11 cellular contexts compared by ENCODE assay signal in genomic region chr16:84553873-84554399, GRCh38. TPM values are rescaled to one million over a fixed set of nuclear protein-coding genes. Genes with fewer than 3 reads are reported as not detected.
DNase-seq lines count a peak whose midpoint lies in the region; ATAC-seq and TF ChIP-seq lines count a peak whose summit lies in the region.
"Had no signal": no experiment of that assay in that cellular context is flagged by ENCODE, and none has a peak within 500 bp of the region (broad histone marks: within the 10 kb centered on the region; RNA-seq: fewer than 3 reads in every experiment).

No MANE protein-coding gene starts in this region.

- TF ChIP-seq CTCF in lower lobe of right lung (IDR thresholded peaks at IDR 0.05), result no peak

- no peaks in the 10 kb centered on the region for H3K27me3 Mint-ChIP-seq in activated CD4-positive, alpha-beta T cell treated with anti-CD3 and anti-CD28 coated beads, Interleukin-2, amount 10 ng/mL, durations not matched to agents 24 days and 14 days
- peaks cover 4% of the 10 kb centered on the region for H3K27me3 Mint-ChIP-seq in activated CD4-positive, alpha-beta T cell treated with anti-CD3 and anti-CD28 coated beads, Interleukin-2, amount 10 ng/mL, durations not matched to agents 7 days and 5 days
- H3K27me3 Mint-ChIP-seq in activated T-cell treated with anti-CD3 and anti-CD28 coated beads, Interleukin-2, amount 50 U/mL, for 4 hours (ENCODE audit: low read depth), result peaks cover 4% of the 10 kb centered on the region

- H3K9me3 Mint-ChIP-seq in activated CD4-positive, alpha-beta T cell treated with anti-CD3 and anti-CD28 coated beads, Interleukin-2, amount 10 ng/mL, durations not matched to agents 24 days and 14 days, result no peaks in the 10 kb centered on the region
- no peaks in the 10 kb centered on the region for H3K9me3 Mint-ChIP-seq in activated CD4-positive, alpha-beta T cell treated with anti-CD3 and anti-CD28 coated beads, Interleukin-2, amount 10 ng/mL, durations not matched to agents 7 days and 5 days
- no peaks in the 10 kb centered on the region for H3K9me3 Mint-ChIP-seq in activated T-cell treated with anti-CD3 and anti-CD28 coated beads, Interleukin-2, amount 50 U/mL, for 4 hours

- H3K4me1 ChIP-seq in lower lobe of right lung, result no peaks in the 10 kb centered on the region
- H3K4me1 ChIP-seq: A549, adrenal gland had no signal

- peak overlapping the region; percentile 95 for H3K27ac Mint-ChIP-seq in activated CD4-positive, alpha-beta T cell treated with anti-CD3 and anti-CD28 coated beads, Interleukin-2, amount 10 ng/mL, durations not matched to agents 24 days and 14 days
- H3K27ac Mint-ChIP-seq in activated CD4-positive, alpha-beta T cell treated with anti-CD3 and anti-CD28 coated beads, Interleukin-2, amount 10 ng/mL, durations not matched to agents 7 days and 5 days, result no peak overlapping the region

- H3K4me1 Mint-ChIP-seq in activated CD4-positive, alpha-beta T cell treated with anti-CD3 and anti-CD28 coated beads, Interleukin-2, amount 10 ng/mL, durations not matched to agents 24 days and 14 days, result peaks cover 51% of the 10 kb centered on the region
- peaks cover 41% of the 10 kb centered on the region for H3K4me1 Mint-ChIP-seq in activated CD4-positive, alpha-beta T cell treated with anti-CD3 and anti-CD28 coated beads, Interleukin-2, amount 10 ng/mL, durations not matched to agents 7 days and 5 days
- H3K4me1 Mint-ChIP-seq in activated T-cell treated with anti-CD3 and anti-CD28 coated beads, Interleukin-2, amount 50 U/mL, for 4 hours (ENCODE audit: low read depth), result peaks cover 53% of the 10 kb centered on the region

- peak overlapping the region; percentile 91 for H3K4me3 Mint-ChIP-seq in activated CD4-positive, alpha-beta T cell treated with anti-CD3 and anti-CD28 coated beads, Interleukin-2, amount 10 ng/mL, durations not matched to agents 24 days and 14 days
- H3K4me3 Mint-ChIP-seq in activated CD4-positive, alpha-beta T cell treated with anti-CD3 and anti-CD28 coated beads, Interleukin-2, amount 10 ng/mL, durations not matched to agents 7 days and 5 days, result no peak overlapping the region
- peak overlapping the region; percentile 81 for H3K4me3 Mint-ChIP-seq in activated T-cell treated with anti-CD3 and anti-CD28 coated beads, Interleukin-2, amount 50 U/mL, for 4 hours

- no peaks in the 10 kb centered on the region for H3K27me3 ChIP-seq in lower lobe of right lung (ENCODE audit: low read depth)
- H3K27me3 ChIP-seq: adrenal gland had no signal

- H3K9me3 ChIP-seq in lower lobe of right lung, result no peaks in the 10 kb centered on the region
- H3K9me3 ChIP-seq: A549, adrenal gland had no signal

- no peak overlapping the region for H3K4me3 ChIP-seq in lower lobe of right lung
- H3K4me3 ChIP-seq: A549, adrenal gland had no signal

- peaks cover 17% of the 10 kb centered on the region for H3K36me3 Mint-ChIP-seq in activated CD4-positive, alpha-beta T cell treated with anti-CD3 and anti-CD28 coated beads, Interleukin-2, amount 10 ng/mL, durations not matched to agents 24 days and 14 days (ENCODE audit: low read depth)
- no peaks in the 10 kb centered on the region for H3K36me3 Mint-ChIP-seq in activated CD4-positive, alpha-beta T cell treated with anti-CD3 and anti-CD28 coated beads, Interleukin-2, amount 10 ng/mL, durations not matched to agents 7 days and 5 days (ENCODE audit: low read depth)
- no peaks in the 10 kb centered on the region for H3K36me3 Mint-ChIP-seq in activated T-cell treated with anti-CD3 and anti-CD28 coated beads, Interleukin-2, amount 50 U/mL, for 4 hours (ENCODE audit: insufficient read depth)

- CTCF ChIA-PET in activated CD4-positive, alpha-beta T cell treated with anti-CD3 and anti-CD28 coated beads, Interleukin-2, amount 10 ng/mL, durations not matched to agents 7 days and 5 days (lab: Charles Lee), result interaction anchor here (0.6 to 3.8 kb wide), 10 partner anchors 12 to 63 kb away, joined by 3 to 17 read pairs (median 3); partner anchors contain the start of gene COTL1

- ATAC-seq in activated T-cell treated with anti-CD3 and anti-CD28 coated beads, Interleukin-2, amount 50 U/mL, for 4 hours, result peak; percentile 30 to 39
- ATAC-seq in lower lobe of right lung, result no peak
- ATAC-seq in stimulated activated naive CD8-positive, alpha-beta T cell treated with anti-CD3 and anti-CD28 coated beads, Interleukin-15, Interleukin-2, amounts not matched to agents 100 U/mL and 50 U/mL, for 24 hours, result peak; percentile 21
- no peak for ATAC-seq in GM21723 (IDR thresholded peaks at IDR 0.05; ENCODE audit: unreplicated experiment)
- ATAC-seq: A549 had no signal

- POLR2A ChIA-PET in activated CD4-positive, alpha-beta T cell treated with anti-CD3 and anti-CD28 coated beads, Interleukin-2, amount 10 ng/mL, durations not matched to agents 7 days and 5 days (lab: Charles Lee), result no interaction called here

- peak; percentile 90 for DNase-seq in activated CD4-positive, alpha-beta T cell treated with anti-CD3 and anti-CD28 coated beads, Interleukin-2, amount 10 ng/mL, durations not matched to agents 24 days and 14 days
- no peak for DNase-seq in activated CD4-positive, alpha-beta T cell treated with anti-CD3 and anti-CD28 coated beads, Interleukin-2, amount 10 ng/mL, durations not matched to agents 7 days and 5 days
- no peak for DNase-seq in activated T-cell treated with anti-CD3 and anti-CD28 coated beads, Interleukin-2, amount 50 U/mL, for 4 hours
- DNase-seq in lower lobe of right lung, result peak; percentile 9
- DNase-seq in stimulated activated naive CD8-positive, alpha-beta T cell treated with anti-CD3 and anti-CD28 coated beads, Interleukin-15, Interleukin-2, amounts not matched to agents 100 U/mL and 50 U/mL, for 24 hours, result peak; percentile 47
- no peak for DNase-seq in HCEC 1CT
- no peak for DNase-seq in NCI-H2081 (lab: John Stamatoyannopoulos, UW)
- DNase-seq: adrenal gland, occipital lobe had no signal

- intact Hi-C loops in activated CD4-positive, alpha-beta T cell treated with anti-CD3 and anti-CD28 coated beads, Interleukin-2, amount 10 ng/mL, durations not matched to agents 24 days and 14 days (cut with micrococcal nuclease), result loop anchor here (1.0 kb wide), 2 partner anchors 43 to 45 kb away; no protein-coding TSS in a partner anchor
- intact Hi-C loops in lower lobe of right lung (cut with DNase I), result no loop called here

- no peak overlapping the region for H3K27ac ChIP-seq in lower lobe of right lung
- H3K27ac ChIP-seq: A549, adrenal gland had no signal

- H3K36me3 ChIP-seq in lower lobe of right lung, result no peaks in the 10 kb centered on the region
- H3K36me3 ChIP-seq: adrenal gland had no signal

RNA-seq across cellular contexts. Expression of gene MEAK7, which starts 49.5 kb away (rescaled TPM):
- total RNA-seq in activated CD4-positive, alpha-beta T cell treated with anti-CD3 and anti-CD28 coated beads, Interleukin-2, amount 10 ng/mL, durations not matched to agents 24 days and 14 days, result 11.7 and 12.5 TPM in 2 replicates
- 1 to 10 TPM; 8.8 to 10.0 TPM for total RNA-seq in activated CD4-positive, alpha-beta T cell treated with anti-CD3 and anti-CD28 coated beads, Interleukin-2, amount 10 ng/mL, durations not matched to agents 7 days and 5 days
- 1 to 10 TPM; 2.2 to 2.7 (median 2.4) TPM for total RNA-seq in activated T-cell treated with anti-CD3 and anti-CD28 coated beads, Interleukin-2, amount 50 U/mL, for 4 hours
- 13.0 TPM for total RNA-seq in lower lobe of right lung

Comparison
In these comparisons a context has a peak if more than half of its experiments do, and no peak if none do; other contexts are left out.
1. DNase-seq: peak in activated CD4-positive, alpha-beta T cell treated with anti-CD3 and anti-CD28 coated beads, Interleukin-2, amount 10 ng/mL, durations not matched to agents 24 days and 14 days (single experiment), lower lobe of right lung (single experiment) and stimulated activated naive CD8-positive, alpha-beta T cell treated with anti-CD3 and anti-CD28 coated beads, Interleukin-15, Interleukin-2, amounts not matched to agents 100 U/mL and 50 U/mL, for 24 hours (single experiment); none in activated CD4-positive, alpha-beta T cell treated with anti-CD3 and anti-CD28 coated beads, Interleukin-2, amount 10 ng/mL, durations not matched to agents 7 days and 5 days (single experiment), activated T-cell treated with anti-CD3 and anti-CD28 coated beads, Interleukin-2, amount 50 U/mL, for 4 hours (single experiment), HCEC 1CT (single experiment) and NCI-H2081 (0 of 2).
2. ATAC-seq: peak in activated T-cell treated with anti-CD3 and anti-CD28 coated beads, Interleukin-2, amount 50 U/mL, for 4 hours (2 of 2) and stimulated activated naive CD8-positive, alpha-beta T cell treated with anti-CD3 and anti-CD28 coated beads, Interleukin-15, Interleukin-2, amounts not matched to agents 100 U/mL and 50 U/mL, for 24 hours (single experiment); none in lower lobe of right lung (0 of 2) and GM21723 (single experiment).